ENCODE assay signal across 17 cellular contexts in the genomic region with DNA sequence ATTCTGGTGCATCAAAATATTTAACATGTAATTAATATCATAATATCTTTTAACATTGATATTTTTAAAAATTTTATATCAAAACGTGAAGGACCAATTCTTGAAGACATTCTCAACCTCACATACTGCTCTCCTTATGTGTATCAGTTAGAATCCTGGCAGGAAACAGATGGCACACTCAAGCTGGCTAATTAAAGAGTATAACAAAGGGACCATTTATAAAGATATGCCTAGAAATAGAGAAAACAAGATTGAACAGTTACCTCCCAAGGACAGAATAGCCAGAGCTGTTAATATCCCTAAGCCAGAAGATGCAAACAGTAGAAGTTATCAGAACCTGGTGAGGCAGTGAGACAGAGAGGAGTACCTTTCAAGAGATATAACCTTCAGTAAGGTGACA.
"Had no signal": no experiment of that assay in that cellular context is flagged by ENCODE, and none has a peak within 500 bp of the region (broad histone marks: within the 10 kb centered on the region; RNA-seq: fewer than 3 reads in every experiment).

No MANE protein-coding gene starts in this region.

- H3K27me3 Mint-ChIP-seq: activated CD4-positive, alpha-beta T cell treated with anti-CD3 and anti-CD28 coated beads for 36 hours; activated naive CD4-positive, alpha-beta T cell treated with anti-CD3 and anti-CD28 coated beads, Interleukin-2, amount 50 U/mL, for 24 hours; natural killer cell treated with Interleukin-12 subunit alpha and Interleukin-12 subunit beta and Interleukin-15 and Interleukin-18, amount 100 ng/mL, for 72 hours; type B pancreatic cell had no signal

- H3K4me3 Mint-ChIP-seq: activated CD4-positive, alpha-beta T cell treated with anti-CD3 and anti-CD28 coated beads for 36 hours; activated naive CD4-positive, alpha-beta T cell treated with anti-CD3 and anti-CD28 coated beads, Interleukin-2, amount 50 U/mL, for 24 hours; natural killer cell treated with Interleukin-12 subunit alpha and Interleukin-12 subunit beta and Interleukin-15 and Interleukin-18, amount 100 ng/mL, for 72 hours; stimulated activated effector memory CD8-positive, alpha-beta T cell treated with anti-CD3 and anti-CD28 coated beads, Interleukin-12 subunit alpha, Interleukin-12 subunit beta, amount 100 ng/mL, for 72 hours; type B pancreatic cell; WTC11 had no signal

- H3K36me3 Mint-ChIP-seq: natural killer cell treated with Interleukin-12 subunit alpha and Interleukin-12 subunit beta and Interleukin-15 and Interleukin-18, amount 100 ng/mL, for 72 hours; stimulated activated effector memory CD8-positive, alpha-beta T cell treated with anti-CD3 and anti-CD28 coated beads, Interleukin-12 subunit alpha, Interleukin-12 subunit beta, amount 100 ng/mL, for 72 hours; type B pancreatic cell; WTC11 had no signal

- H3K27ac Mint-ChIP-seq: activated CD4-positive, alpha-beta T cell treated with anti-CD3 and anti-CD28 coated beads for 36 hours; activated naive CD4-positive, alpha-beta T cell treated with anti-CD3 and anti-CD28 coated beads, Interleukin-2, amount 50 U/mL, for 24 hours; natural killer cell treated with Interleukin-12 subunit alpha and Interleukin-12 subunit beta and Interleukin-15 and Interleukin-18, amount 100 ng/mL, for 72 hours; stimulated activated effector memory CD8-positive, alpha-beta T cell treated with anti-CD3 and anti-CD28 coated beads, Interleukin-12 subunit alpha, Interleukin-12 subunit beta, amount 100 ng/mL, for 72 hours; type B pancreatic cell; WTC11 had no signal

- DNase-seq: activated CD4-positive, alpha-beta T cell treated with anti-CD3 and anti-CD28 coated beads for 36 hours; activated CD4-positive, alpha-beta T cell treated with anti-CD3 and anti-CD28 coated beads, Interleukin-2, amount 50 U/mL, for 48 hours; activated gamma-delta T cell; colonic mucosa; erythroblast; heart left ventricle; kidney; stimulated activated CD4-positive, alpha-beta T cell treated with anti-CD3 and anti-CD28 coated beads, Interleukin-4, amount 100 ng/mL, for 1 hour; stomach; testis had no signal

- ATAC-seq: activated CD4-positive, alpha-beta T cell treated with anti-CD3 and anti-CD28 coated beads for 36 hours; heart left ventricle; left lobe of liver; natural killer cell treated with Interleukin-12 subunit alpha and Interleukin-12 subunit beta and Interleukin-15 and Interleukin-18, amount 100 ng/mL, for 72 hours; sciatic nerve; stimulated activated effector memory CD8-positive, alpha-beta T cell treated with anti-CD3 and anti-CD28 coated beads, Interleukin-12 subunit alpha, Interleukin-12 subunit beta, amount 100 ng/mL, for 72 hours; WTC11 had no signal

- H3K4me1 Mint-ChIP-seq: activated CD4-positive, alpha-beta T cell treated with anti-CD3 and anti-CD28 coated beads for 36 hours; stimulated activated effector memory CD8-positive, alpha-beta T cell treated with anti-CD3 and anti-CD28 coated beads, Interleukin-12 subunit alpha, Interleukin-12 subunit beta, amount 100 ng/mL, for 72 hours had no signal

- H3K9me3 Mint-ChIP-seq: activated naive CD4-positive, alpha-beta T cell treated with anti-CD3 and anti-CD28 coated beads, Interleukin-2, amount 50 U/mL, for 24 hours; stimulated activated effector memory CD8-positive, alpha-beta T cell treated with anti-CD3 and anti-CD28 coated beads, Interleukin-12 subunit alpha, Interleukin-12 subunit beta, amount 100 ng/mL, for 72 hours; type B pancreatic cell had no signal
